In genomic region chr7:156949541-156950380, GRCh38 we compare ENCODE assay signal across 8 cellular contexts. TPM values are rescaled to one million over a fixed set of nuclear protein-coding genes. Genes with fewer than 3 reads are reported as not detected.
DNase-seq lines count a peak whose midpoint lies in the region; TF ChIP-seq lines count a peak whose summit lies in the region.

TSS of gene NOM1 (plus strand) at chr7:156949712. CDS start at chr7:156949738, 26 bp downstream.

- peak within 1 kb of the TSS; percentile 67 for H2AFZ ChIP-seq in SU-DHL-6 (ENCODE audit: low read depth, low read length, severe bottlenecking)

- H3K36me3 Mint-ChIP-seq in HFFc6 (ENCODE audit: low read depth) (peaks cover 27% of the 10 kb centered on the region), type B pancreatic cell (peaks cover 4% of the 10 kb centered on the region)
- H3K36me3 Mint-ChIP-seq in activated naive CD8-positive, alpha-beta T cell treated with anti-CD3 and anti-CD28 coated beads for 36 hours = peaks cover 28% of the 10 kb centered on the region

- H3K4me2 ChIP-seq in SU-DHL-6 (ENCODE audit: low read depth, low read length, poor library complexity, severe bottlenecking) = peak within 1 kb of the TSS; percentile 82

- H3K27me3 Mint-ChIP-seq in HFFc6 (ENCODE audit: insufficient read depth) (peaks cover 7% of the 10 kb centered on the region), type B pancreatic cell (peaks cover 27% of the 10 kb centered on the region)
- H3K27me3 Mint-ChIP-seq in activated naive CD8-positive, alpha-beta T cell treated with anti-CD3 and anti-CD28 coated beads for 36 hours = peaks cover 7% of the 10 kb centered on the region

- intact Hi-C loops in cardiac septum (cut with DNase I) = loop anchor here (5.0 kb wide), 1 partner anchor 188 kb away; the partner anchor contains the start of gene UBE3C
- intact Hi-C loops in posterior vena cava (cut with DNase I) = no loop called here

- TF ChIP-seq CTCF in GM12873 (IDR thresholded peaks at IDR 0.05; ENCODE audit: insufficient read depth, low read depth, low read length, missing control alignments) (peak; percentile 65), HFFc6 (IDR thresholded peaks at IDR 0.05) (peak; percentile 85), SU-DHL-6 (IDR thresholded peaks at IDR 0.05; ENCODE audit: insufficient read depth, low read length, poor library complexity, severe bottlenecking) (peak; percentile 27), type B pancreatic cell (conservative IDR thresholded peaks at IDR 0.05) (peak; percentile 87)

- H3K4me3 Mint-ChIP-seq in HFFc6 (peak within 1 kb of the TSS; percentile 99), type B pancreatic cell (peak within 1 kb of the TSS; percentile 96)
- peak within 1 kb of the TSS; percentile 97 for H3K4me3 Mint-ChIP-seq in activated naive CD8-positive, alpha-beta T cell treated with anti-CD3 and anti-CD28 coated beads for 36 hours

- peaks cover 30% of the 10 kb centered on the region for H3K4me1 Mint-ChIP-seq in HFFc6 (ENCODE audit: low read depth)
- peaks cover 25% of the 10 kb centered on the region for H3K4me1 Mint-ChIP-seq in activated naive CD8-positive, alpha-beta T cell treated with anti-CD3 and anti-CD28 coated beads for 36 hours
- peaks cover 5% of the 10 kb centered on the region for H3K4me1 Mint-ChIP-seq in type B pancreatic cell (ENCODE audit: unreplicated experiment)

- peaks cover 6% of the 10 kb centered on the region; the same call in 1 of the 2 replicates for H4K20me1 ChIP-seq in SU-DHL-6 (ENCODE audit: low read depth, low read length)

- H3K9me3 Mint-ChIP-seq in HFFc6 (no peaks in the 10 kb centered on the region), type B pancreatic cell (no peaks in the 10 kb centered on the region)
- no peaks in the 10 kb centered on the region for H3K9me3 Mint-ChIP-seq in activated naive CD8-positive, alpha-beta T cell treated with anti-CD3 and anti-CD28 coated beads for 36 hours

- peaks cover 16% of the 10 kb centered on the region for H3K36me3 ChIP-seq in SU-DHL-6 (ENCODE audit: low read length)

- H3K9me2 ChIP-seq in SU-DHL-6 (replicated peaks; ENCODE audit: insufficient read depth, low read length) = no peaks in the 10 kb centered on the region

- H3K79me2 ChIP-seq in SU-DHL-6 (ENCODE audit: insufficient read depth, low read length) = peaks cover 51% of the 10 kb centered on the region

- H3F3A ChIP-seq in SU-DHL-6 (ENCODE audit: insufficient read depth) = peaks cover 4% of the 10 kb centered on the region; the same call in 1 of the 2 replicates

- DNase-seq in HFFc6 (peak; percentile 76), MV-4-11 (lab: John Stamatoyannopoulos, UW) (peak; percentile 70), cardiac septum (ENCODE audit: low spot score) (peak; percentile 95), posterior vena cava (ENCODE audit: low spot score) (peak; percentile 98), type B pancreatic cell (ENCODE audit: extremely low spot score, unreplicated experiment) (peak; percentile 92)
- peak; percentile 94 for DNase-seq in activated naive CD8-positive, alpha-beta T cell treated with anti-CD3 and anti-CD28 coated beads for 36 hours

- H3K9ac ChIP-seq in SU-DHL-6 (ENCODE audit: low read length) = peak within 1 kb of the TSS; percentile 78

- H3K27ac ChIP-seq in SU-DHL-6 (ENCODE audit: low read depth, low read length) = peak within 1 kb of the TSS; percentile 5; the same call in 1 of the 2 replicates

- H3K27ac Mint-ChIP-seq in HFFc6 (peak within 1 kb of the TSS; percentile 94), type B pancreatic cell (peak within 1 kb of the TSS; percentile 90)
- peak within 1 kb of the TSS; percentile 88 for H3K27ac Mint-ChIP-seq in activated naive CD8-positive, alpha-beta T cell treated with anti-CD3 and anti-CD28 coated beads for 36 hours

- H3K9me3 ChIP-seq in SU-DHL-6 (ENCODE audit: insufficient read depth, low read length) = no peaks in the 10 kb centered on the region

- H3K4me3 ChIP-seq in SU-DHL-6 (ENCODE audit: insufficient read depth, low read length, poor library complexity, severe bottlenecking) = peak within 1 kb of the TSS; percentile 66

- no peaks in the 10 kb centered on the region for H3K27me3 ChIP-seq in SU-DHL-6 (ENCODE audit: low read length)

RNA-seq across cellular contexts. Expression of gene NOM1, which starts in this region (rescaled TPM):
- 10 to 100 TPM; 13.1 to 21.1 (median 14.9) TPM for total RNA-seq in HFFc6 (2021; fragmentation: NEBNext Ultra II Directional; extraction: Animal tissue kit (Norgen Biotek cat#: 25700))
- 10 to 100 TPM; 31.5 to 35.4 TPM for total RNA-seq in activated naive CD8-positive, alpha-beta T cell treated with anti-CD3 and anti-CD28 coated beads for 36 hours
- total RNA-seq in cardiac septum = 13.0 TPM
- total RNA-seq in posterior vena cava = 10 to 100 TPM; 16.9 to 18.7 TPM
- 22.3 and 26.9 TPM in 2 replicates for total RNA-seq in type B pancreatic cell (ENCODE audit: low replicate concordance)

Comparison
In these comparisons a context has a peak if more than half of its experiments do, and no peak if none do; other contexts are left out.
1. Peak in every context shown above with its lines: DNase-seq, H3K4me3 ChIP-seq and H3K27ac ChIP-seq.
2. CTCF ChIP-seq: peak in every context shown above with its lines; median percentile 87 in type B pancreatic cell; 85 in HFFc6; 65 in GM12873; 27 in SU-DHL-6.